In the genomic region with DNA sequence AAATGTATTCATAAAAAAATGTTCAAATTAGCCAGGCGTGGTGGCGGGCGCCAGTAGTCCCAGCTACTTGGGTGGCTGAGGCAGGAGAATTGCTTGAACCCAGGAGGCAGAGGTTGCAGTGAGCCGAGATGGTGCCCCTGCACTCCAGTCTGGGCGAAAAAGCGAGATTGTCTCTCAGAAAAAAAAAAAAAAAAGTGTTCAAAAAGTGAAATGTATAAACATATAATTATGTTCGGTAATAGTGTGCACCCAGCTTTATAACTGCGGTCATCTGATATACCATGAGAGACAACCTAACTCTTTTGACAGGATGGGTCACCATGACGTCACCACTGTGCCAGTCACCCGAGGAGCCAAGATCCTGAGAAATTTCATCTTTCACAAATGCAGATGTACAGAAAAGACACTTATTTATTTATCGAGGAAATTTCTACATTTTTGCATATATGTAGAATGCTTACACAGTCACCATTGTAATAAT, we compare ENCODE assay signal across 1 cellular context.
TF ChIP-seq lines count a peak whose summit lies in the region.

No MANE protein-coding gene starts in this region.

TF ChIP-seq in HepG2, 621 proteins besides CTCF, POLR2A, EP300 and RAD21:
- TF ChIP-seq, protein P1, sequence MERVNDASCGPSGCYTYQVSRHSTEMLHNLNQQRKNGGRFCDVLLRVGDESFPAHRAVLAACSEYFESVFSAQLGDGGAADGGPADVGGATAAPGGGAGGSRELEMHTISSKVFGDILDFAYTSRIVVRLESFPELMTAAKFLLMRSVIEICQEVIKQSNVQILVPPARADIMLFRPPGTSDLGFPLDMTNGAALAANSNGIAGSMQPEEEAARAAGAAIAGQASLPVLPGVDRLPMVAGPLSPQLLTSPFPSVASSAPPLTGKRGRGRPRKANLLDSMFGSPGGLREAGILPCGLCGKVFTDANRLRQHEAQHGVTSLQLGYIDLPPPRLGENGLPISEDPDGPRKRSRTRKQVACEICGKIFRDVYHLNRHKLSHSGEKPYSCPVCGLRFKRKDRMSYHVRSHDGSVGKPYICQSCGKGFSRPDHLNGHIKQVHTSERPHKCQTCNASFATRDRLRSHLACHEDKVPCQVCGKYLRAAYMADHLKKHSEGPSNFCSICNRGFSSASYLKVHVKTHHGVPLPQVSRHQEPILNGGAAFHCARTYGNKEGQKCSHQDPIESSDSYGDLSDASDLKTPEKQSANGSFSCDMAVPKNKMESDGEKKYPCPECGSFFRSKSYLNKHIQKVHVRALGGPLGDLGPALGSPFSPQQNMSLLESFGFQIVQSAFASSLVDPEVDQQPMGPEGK (CRISPR knock-in tag; IDR thresholded peaks at IDR 0.05), result no peak
- TF ChIP-seq BRD4 (CRISPR knock-in tag; IDR thresholded peaks at IDR 0.05) (no peak), AGO2 (optimal IDR thresholded peaks at IDR 0.05; ENCODE audit: low read depth, low read length) (no peak), ZZZ3 (CRISPR knock-in tag; IDR thresholded peaks at IDR 0.05; ENCODE audit: borderline replicate concordance) (no peak), CEBPG (CRISPR knock-in tag; IDR thresholded peaks at IDR 0.05) (no peak), ZNF282 (IDR thresholded peaks at IDR 0.05; ENCODE audit: partially characterized antibody) (no peak), MAZ (IDR thresholded peaks at IDR 0.05; ENCODE audit: borderline replicate concordance, low read depth, low read length) (no peak), MAZ (CRISPR knock-in tag; IDR thresholded peaks at IDR 0.05; ENCODE audit: low read depth) (no peak), ATF7 (IDR thresholded peaks at IDR 0.05) (peak; percentile 97), ATF7 (CRISPR knock-in tag; IDR thresholded peaks at IDR 0.05) (no peak), PCBP1 (IDR thresholded peaks at IDR 0.05; ENCODE audit: borderline replicate concordance, low read depth, low read length) (no peak), ZSCAN31 (CRISPR knock-in tag; IDR thresholded peaks at IDR 0.05; ENCODE audit: low read depth) (peak; percentile 1; the same call in 1 of the 2 replicates), NKX3-1 (CRISPR knock-in tag; IDR thresholded peaks at IDR 0.05) (no peak), SOX6 (IDR thresholded peaks at IDR 0.05) (no peak), SOX6 (CRISPR knock-in tag; IDR thresholded peaks at IDR 0.05) (no peak), ZNF772 (CRISPR knock-in tag; IDR thresholded peaks at IDR 0.05) (no peak), CREB1 (IDR thresholded peaks at IDR 0.05) (peak; percentile 95), CREB1 (CRISPR knock-in tag; IDR thresholded peaks at IDR 0.05) (no peak), ZNF564 (CRISPR knock-in tag; IDR thresholded peaks at IDR 0.05) (no peak), ZNF746 (CRISPR knock-in tag; IDR thresholded peaks at IDR 0.05) (no peak), SIN3A (IDR thresholded peaks at IDR 0.05; ENCODE audit: borderline replicate concordance, low read depth, low read length) (peak; percentile 4; the same call in 1 of the 2 replicates), ZNF460 (CRISPR knock-in tag; IDR thresholded peaks at IDR 0.05; ENCODE audit: borderline replicate concordance) (peak; percentile 12; the same call in 1 of the 2 replicates), IKZF4 (CRISPR knock-in tag; IDR thresholded peaks at IDR 0.05; ENCODE audit: borderline replicate concordance, low read depth, not compliant biosample characterization) (no peak), ZNF777 (CRISPR knock-in tag; IDR thresholded peaks at IDR 0.05) (no peak)
